In the genomic region with DNA sequence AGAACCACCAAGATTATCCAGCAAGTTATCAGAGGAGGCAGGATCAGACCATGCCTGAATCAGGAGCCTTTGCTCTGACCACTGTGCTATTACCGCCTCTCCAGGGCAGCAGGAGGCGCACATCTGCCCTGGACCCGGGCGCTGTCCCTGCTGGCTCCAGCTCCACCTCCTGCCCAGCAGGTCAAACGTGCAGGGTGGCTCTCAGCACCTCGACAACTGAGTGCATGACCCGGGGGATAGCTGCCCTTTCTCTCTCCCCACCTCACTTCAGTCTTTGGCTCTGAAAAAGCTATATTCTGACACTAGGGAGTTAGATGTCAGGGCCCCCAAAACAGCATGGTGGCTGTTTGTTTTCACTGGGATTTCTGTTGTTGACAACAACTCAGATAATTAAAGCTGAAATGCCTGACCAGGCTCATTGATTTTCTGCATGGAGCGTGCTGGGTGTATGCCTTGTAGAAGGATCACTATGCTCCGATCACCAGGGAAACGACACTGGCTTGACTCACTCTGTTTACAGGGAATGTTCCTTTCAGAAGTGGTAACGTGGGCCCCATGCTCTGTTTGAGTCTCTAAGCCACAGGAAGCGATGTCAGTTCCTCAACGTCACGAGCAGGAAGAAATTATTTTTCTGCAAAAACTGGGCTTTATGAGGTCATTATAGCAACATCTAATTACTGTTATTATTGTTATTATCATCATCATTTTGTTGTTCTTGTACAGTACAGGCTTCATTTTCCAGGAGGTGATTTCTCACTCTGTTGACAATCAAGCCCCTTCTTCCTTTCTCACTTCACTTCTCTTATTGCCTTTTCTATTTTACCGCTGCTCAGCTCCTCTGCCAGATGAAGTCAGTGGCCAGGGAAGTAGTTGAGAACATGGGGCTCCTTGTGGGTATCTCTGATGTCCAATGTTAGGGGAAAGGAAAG, we compare ENCODE assay signal across 8 cellular contexts.
A peak's percentile ranks its signal among the peaks of the same experiment; 100 is the strongest.
DNase-seq lines count a peak whose midpoint lies in the region; ATAC-seq and TF ChIP-seq lines count a peak whose summit lies in the region.

No MANE protein-coding gene starts in this region.

- H3K9me3 ChIP-seq in endocrine pancreas (ENCODE audit: control insufficient read depth, low read length), result no peaks in the 10 kb centered on the region
- H3K9me3 ChIP-seq in mucosa of descending colon, result no peaks in the 10 kb centered on the region

- in situ Hi-C loops in GM13977 (cut with MboI; ENCODE audit: low pct_unique_long_range_greater_than_20kb, low sequenced_read_pairs, unreplicated experiment), result no loop called here

- ATAC-seq in mucosa of descending colon (peak; percentile 76), GM18520 (IDR thresholded peaks at IDR 0.05; ENCODE audit: unreplicated experiment) (no peak), HG03520 (IDR thresholded peaks at IDR 0.05; ENCODE audit: unreplicated experiment) (no peak)

- peak; percentile 42 for TF ChIP-seq CTCF in GM13977 (IDR thresholded peaks at IDR 0.05; ENCODE audit: extremely low read depth, insufficient read depth, missing control alignments)
- TF ChIP-seq CTCF in mucosa of descending colon (IDR thresholded peaks at IDR 0.05), result peak; percentile 28

- H3K9ac ChIP-seq in endocrine pancreas (ENCODE audit: control insufficient read depth, insufficient read depth, low read length), result no peak overlapping the region

- H3K36me3 ChIP-seq in endocrine pancreas (ENCODE audit: control insufficient read depth, insufficient read depth, low read length), result no peaks in the 10 kb centered on the region
- no peaks in the 10 kb centered on the region for H3K36me3 ChIP-seq in mucosa of descending colon (ENCODE audit: low read depth)

- DNase-seq in GM13977 (ENCODE audit: low spot score), result no peak
- DNase-seq in NCI-H748 (lab: John Stamatoyannopoulos, UW; ENCODE audit: unreplicated experiment), result peak; percentile 82
- peak; percentile 41 to 63 for DNase-seq in activated CD8-positive, alpha-beta memory T cell treated with anti-CD3 and anti-CD28 coated beads for 4 hours (ENCODE audit: low read depth in 2 of 2)
- DNase-seq in mucosa of descending colon, result peak; percentile 80 to 83 (median 83)
- DNase-seq in stimulated activated CD8-positive, alpha-beta memory T cell treated with anti-CD3 and anti-CD28 coated beads, Interleukin-2, amount 100 ng/mL, for 48 hours (ENCODE audit: low read depth in 2 of 2), result peak; percentile 24 to 28

- intact Hi-C loops in mucosa of descending colon (cut with DNase I, micrococcal nuclease), result no loop called here

- no peaks in the 10 kb centered on the region for H3K27me3 ChIP-seq in endocrine pancreas (ENCODE audit: control insufficient read depth, insufficient read depth, low read length)

- H3K4me3 ChIP-seq in endocrine pancreas (ENCODE audit: control insufficient read depth, insufficient read depth, low read length) (peak overlapping the region; percentile 44), mucosa of descending colon (no peak overlapping the region)

- peaks cover 5% of the 10 kb centered on the region for H3K4me1 ChIP-seq in endocrine pancreas (ENCODE audit: control insufficient read depth, insufficient read depth, low read length)
- H3K4me1 ChIP-seq in mucosa of descending colon (ENCODE audit: low read depth), result peaks cover 56% of the 10 kb centered on the region
